ENCODE assay signal across 19 cellular contexts in genomic region chr14:76965232-76965631, GRCh38.
A peak's percentile ranks its signal among the peaks of the same experiment; 100 is the strongest.
DNase-seq lines count a peak whose midpoint lies in the region; ATAC-seq, FAIRE-seq and TF ChIP-seq lines count a peak whose summit lies in the region.
"Had no signal": no experiment of that assay in that cellular context is flagged by ENCODE, and none has a peak within 500 bp of the region (broad histone marks: within the 10 kb centered on the region; RNA-seq: fewer than 3 reads in every experiment).

No MANE protein-coding gene starts in this region.

- ATAC-seq in T-helper 17 cell = no peak
- ATAC-seq: stimulated activated memory B cell treated with anti-CD40 and anti-IgM and Interleukin-4, amounts not matched to agents 10 μg/mL and 1 μg/mL and 100 μg/mL, for 72 hours had no signal

- TF ChIP-seq CTCF in glutamatergic neuron (IDR thresholded peaks at IDR 0.05; ENCODE audit: partially characterized antibody, unreplicated experiment) = no peak

- peaks cover 65% of the 10 kb centered on the region for H3K4me1 Mint-ChIP-seq in activated T-cell treated with anti-CD3 and anti-CD28 coated beads, Interleukin-2, amount 50 U/mL, for 24 hours (ENCODE audit: low read depth)
- H3K4me1 Mint-ChIP-seq in T-helper 17 cell (peaks cover 30% of the 10 kb centered on the region), glutamatergic neuron (ENCODE audit: low read depth, unreplicated experiment) (peaks cover 18% of the 10 kb centered on the region)

- no peak overlapping the region for H3K27ac ChIP-seq in small intestine (ENCODE audit: low read depth in 1 of 2, low read length in 1 of 2)
- H3K27ac ChIP-seq: ascending aorta, SJSA1, uterus had no signal

- DNase-seq in activated T-cell treated with anti-CD3 and anti-CD28 coated beads, Interleukin-2, amount 50 U/mL, for 24 hours = no peak
- no peak for DNase-seq in activated T-cell treated with anti-CD3 and anti-CD28 coated beads, Interleukin-2, amount 50 U/mL, for 48 hours
- DNase-seq in T-helper 17 cell (no peak), glutamatergic neuron (no peak), small intestine (peak; percentile 43), Ammon's horn (ENCODE audit: low spot score) (no peak), EL (no peak), glomerular visceral epithelial cell (ENCODE audit: extremely low spot score) (no peak)
- DNase-seq: ACHN, dermis blood vessel endothelial cell, KBM-7, NCI-H1436, NCI-H446, nucleus accumbens, uterus had no signal

- no peaks in the 10 kb centered on the region for H3K36me3 ChIP-seq in small intestine (ENCODE audit: control insufficient read depth in 2 of 2, insufficient read depth in 2 of 2, low read length in 2 of 2)
- H3K36me3 ChIP-seq: ascending aorta, uterus had no signal

- H3K9me3 Mint-ChIP-seq in activated T-cell treated with anti-CD3 and anti-CD28 coated beads, Interleukin-2, amount 50 U/mL, for 24 hours = no peaks in the 10 kb centered on the region
- H3K9me3 Mint-ChIP-seq in glutamatergic neuron (ENCODE audit: unreplicated experiment) = peaks cover 6% of the 10 kb centered on the region
- H3K9me3 Mint-ChIP-seq: stimulated activated memory B cell treated with anti-CD40 and anti-IgM and Interleukin-4, amounts not matched to agents 10 μg/mL and 1 μg/mL and 100 μg/mL, for 72 hours had no signal

- WGBS in small intestine, 3 donors = 35 to 72% (median 50%) methylated on average over 5 of the region's 5 CpGs

- H3K36me3 Mint-ChIP-seq in activated T-cell treated with anti-CD3 and anti-CD28 coated beads, Interleukin-2, amount 50 U/mL, for 24 hours (ENCODE audit: low read depth) = no peaks in the 10 kb centered on the region
- H3K36me3 Mint-ChIP-seq in T-helper 17 cell (ENCODE audit: low read depth) = no peaks in the 10 kb centered on the region
- no peaks in the 10 kb centered on the region for H3K36me3 Mint-ChIP-seq in glutamatergic neuron (ENCODE audit: unreplicated experiment)
- H3K36me3 Mint-ChIP-seq: stimulated activated memory B cell treated with anti-CD40 and anti-IgM and Interleukin-4, amounts not matched to agents 10 μg/mL and 1 μg/mL and 100 μg/mL, for 72 hours had no signal

- H3K27me3 Mint-ChIP-seq in activated T-cell treated with anti-CD3 and anti-CD28 coated beads, Interleukin-2, amount 50 U/mL, for 24 hours = no peaks in the 10 kb centered on the region
- H3K27me3 Mint-ChIP-seq in T-helper 17 cell = no peaks in the 10 kb centered on the region
- peaks cover 2% of the 10 kb centered on the region for H3K27me3 Mint-ChIP-seq in glutamatergic neuron (ENCODE audit: unreplicated experiment)
- H3K27me3 Mint-ChIP-seq: stimulated activated memory B cell treated with anti-CD40 and anti-IgM and Interleukin-4, amounts not matched to agents 10 μg/mL and 1 μg/mL and 100 μg/mL, for 72 hours had no signal

- no peaks in the 10 kb centered on the region for H3K9me3 ChIP-seq in T-helper 17 cell (ENCODE audit: control insufficient read depth, low read length, poor library complexity, severe bottlenecking)
- H3K9me3 ChIP-seq in small intestine (ENCODE audit: control insufficient read depth, low read depth) = no peaks in the 10 kb centered on the region
- H3K9me3 ChIP-seq: ascending aorta, SJSA1, uterus had no signal

- peaks cover 0 to 3% of the 10 kb centered on the region in 2 donors for H3K4me1 ChIP-seq in small intestine (ENCODE audit: control insufficient read depth in 2 of 2, insufficient read depth in 1 of 2, low read depth in 1 of 2, low read length in 1 of 2)
- H3K4me1 ChIP-seq: uterus had no signal

- no peaks in the 10 kb centered on the region for H3K27me3 ChIP-seq in small intestine (ENCODE audit: control insufficient read depth in 2 of 2, insufficient read depth in 2 of 2, low read length in 2 of 2)
- H3K27me3 ChIP-seq: ascending aorta, SJSA1, uterus had no signal

- H3K4me3 ChIP-seq in small intestine (ENCODE audit: low read depth in 1 of 2, low read length in 2 of 2) = no peak overlapping the region
- H3K4me3 ChIP-seq: ascending aorta, SJSA1, uterus had no signal

- FAIRE-seq in small intestine (lab: Jason Lieb, UNC) = no peak
- FAIRE-seq: H54 had no signal

- H3K27ac Mint-ChIP-seq in activated T-cell treated with anti-CD3 and anti-CD28 coated beads, Interleukin-2, amount 50 U/mL, for 24 hours = peak overlapping the region; percentile 63
- H3K27ac Mint-ChIP-seq in T-helper 17 cell (peak overlapping the region; percentile 99), glutamatergic neuron (ENCODE audit: unreplicated experiment) (peak overlapping the region; percentile 48)
- H3K27ac Mint-ChIP-seq: stimulated activated memory B cell treated with anti-CD40 and anti-IgM and Interleukin-4, amounts not matched to agents 10 μg/mL and 1 μg/mL and 100 μg/mL, for 72 hours had no signal

- no peak overlapping the region for H3K4me3 Mint-ChIP-seq in activated T-cell treated with anti-CD3 and anti-CD28 coated beads, Interleukin-2, amount 50 U/mL, for 24 hours
- H3K4me3 Mint-ChIP-seq in T-helper 17 cell (peak overlapping the region; percentile 61), glutamatergic neuron (ENCODE audit: unreplicated experiment) (peak overlapping the region; percentile 3)
- H3K4me3 Mint-ChIP-seq: stimulated activated memory B cell treated with anti-CD40 and anti-IgM and Interleukin-4, amounts not matched to agents 10 μg/mL and 1 μg/mL and 100 μg/mL, for 72 hours had no signal

Comparison
In these comparisons a context has a peak if more than half of its experiments do, and no peak if none do; other contexts are left out.
1. H3K27ac Mint-ChIP-seq: peak in every context shown above with its lines; median percentile 99 in T-helper 17 cell; 63 in activated T-cell treated with anti-CD3 and anti-CD28 coated beads, Interleukin-2, amount 50 U/mL, for 24 hours; 48 in glutamatergic neuron.